Comparison of ENCODE assay signal across 1 cellular context in genomic region chr17:83073389-83074063, GRCh38.
TF ChIP-seq lines count a peak whose summit lies in the region.

No MANE protein-coding gene starts in this region.

TF ChIP-seq in K562, 482 proteins besides CTCF, POLR2A, EP300 and RAD21 (continued from another document):
- no peak for TF ChIP-seq TFE3 (CRISPR knock-in tag; IDR thresholded peaks at IDR 0.05)
- TF ChIP-seq MAX (CRISPR knock-in tag; IDR thresholded peaks at IDR 0.05): peak; percentile 83
- TF ChIP-seq ZNF263 (CRISPR knock-in tag; IDR thresholded peaks at IDR 0.05; ENCODE audit: borderline replicate concordance): peak; percentile 61; the same call in 1 of the 2 replicates
- peak; percentile 99 for TF ChIP-seq JUND (IDR thresholded peaks at IDR 0.05; ENCODE audit: borderline replicate concordance, low read depth, low read length)
- TF ChIP-seq JUND (tag; IDR thresholded peaks at IDR 0.05; ENCODE audit: borderline replicate concordance, low read depth, low read length): peak; percentile 97; the same call in 2 of the 3 replicates
